In genomic region chr1:5992034-5992813, GRCh38 we compare ENCODE assay signal across 1 cellular context.
TF ChIP-seq lines count a peak whose summit lies in the region.

NPHP4 (minus strand) TSS chr1:5992425; CDS start chr1:5986289, 6,136 bp downstream.

TF ChIP-seq in HEK293, 187 proteins besides CTCF, POLR2A, EP300 and RAD21 (continued from another document and continues in another):
- TF ChIP-seq ZNF501 (tag by site-specific recombination; IDR thresholded peaks at IDR 0.05), result no peak
- TF ChIP-seq ZFP41 (tag by site-specific recombination; IDR thresholded peaks at IDR 0.05; ENCODE audit: borderline replicate concordance), result no peak
- peak; percentile 43 for TF ChIP-seq ZSCAN30 (tag by site-specific recombination; IDR thresholded peaks at IDR 0.05)
- no peak for TF ChIP-seq ZNF354C (tag by site-specific recombination; IDR thresholded peaks at IDR 0.05; ENCODE audit: borderline replicate concordance, low read depth)
- TF ChIP-seq ZSCAN23 (tag by site-specific recombination; IDR thresholded peaks at IDR 0.05), result no peak
- TF ChIP-seq MYNN (tag by site-specific recombination; IDR thresholded peaks at IDR 0.05; ENCODE audit: borderline replicate concordance), result no peak; the same call in 1 of the 2 replicates
- no peak for TF ChIP-seq SCRT1 (tag by site-specific recombination; IDR thresholded peaks at IDR 0.05; ENCODE audit: borderline replicate concordance)
- TF ChIP-seq ZFP69B (tag by site-specific recombination; IDR thresholded peaks at IDR 0.05), result no peak; the same call in 1 of the 2 replicates
- TF ChIP-seq ZNF416 (tag by site-specific recombination; IDR thresholded peaks at IDR 0.05), result no peak
- 0 out of 2 replicates have a peak, but pooled peaks have one; percentile 15 for TF ChIP-seq KLF17 (tag by site-specific recombination; IDR thresholded peaks at IDR 0.05)
- TF ChIP-seq HOXA7 (CRISPR knock-in tag; IDR thresholded peaks at IDR 0.05; ENCODE audit: borderline replicate concordance), result no peak
- no peak for TF ChIP-seq PRDM2 (tag by site-specific recombination; IDR thresholded peaks at IDR 0.05; ENCODE audit: borderline replicate concordance)
- TF ChIP-seq ZNF2 (tag by site-specific recombination; IDR thresholded peaks at IDR 0.05), result 0 out of 2 replicates have a peak, but pooled peaks have one; percentile 15
- TF ChIP-seq ZNF626 (tag by site-specific recombination; IDR thresholded peaks at IDR 0.05), result no peak
- TF ChIP-seq ZNF23 (tag by site-specific recombination; IDR thresholded peaks at IDR 0.05; ENCODE audit: borderline replicate concordance), result no peak
- TF ChIP-seq ZNF518A (tag by site-specific recombination; conservative IDR thresholded peaks at IDR 0.05; ENCODE audit: low read depth), result no peak
- no peak for TF ChIP-seq ZNF473 (tag by site-specific recombination; IDR thresholded peaks at IDR 0.05)
- TF ChIP-seq GFI1B (tag by site-specific recombination; IDR thresholded peaks at IDR 0.05), result no peak
- TF ChIP-seq MEIS1 (CRISPR knock-in tag; IDR thresholded peaks at IDR 0.05; ENCODE audit: borderline replicate concordance), result no peak
- TF ChIP-seq ZSCAN5A (tag by site-specific recombination; IDR thresholded peaks at IDR 0.05), result peak; percentile 71; the same call in 1 of the 2 replicates
- no peak for TF ChIP-seq GLI2 (tag by site-specific recombination; IDR thresholded peaks at IDR 0.05; ENCODE audit: borderline replicate concordance, low read depth)
- no peak for TF ChIP-seq ZBTB20 (tag by site-specific recombination; IDR thresholded peaks at IDR 0.05)
- TF ChIP-seq YY2 (tag by site-specific recombination; IDR thresholded peaks at IDR 0.05), result no peak
- TF ChIP-seq ELK4 (IDR thresholded peaks at IDR 0.05; ENCODE audit: borderline replicate concordance, low read depth, low read length), result no peak; the same call in 1 of the 2 replicates
- no peak; the same call in 1 of the 2 replicates for TF ChIP-seq PATZ1 (tag by site-specific recombination; IDR thresholded peaks at IDR 0.05)
- TF ChIP-seq ZNF513 (tag by site-specific recombination; IDR thresholded peaks at IDR 0.05), result no peak; the same call in 1 of the 2 replicates
- no peak for TF ChIP-seq ZNF24 (tag by site-specific recombination; IDR thresholded peaks at IDR 0.05)
- TF ChIP-seq ZNF549 (tag by site-specific recombination; IDR thresholded peaks at IDR 0.05), result no peak
- TF ChIP-seq ZNF18 (tag by site-specific recombination; IDR thresholded peaks at IDR 0.05), result no peak
- TF ChIP-seq ZNF112 (tag by site-specific recombination; IDR thresholded peaks at IDR 0.05), result no peak
- no peak for TF ChIP-seq ZSCAN4 (tag by site-specific recombination; IDR thresholded peaks at IDR 0.05)
